24 cellular contexts compared by ENCODE assay signal in genomic region chr1:222077191-222077590, GRCh38.
"Had no signal": no experiment of that assay in that cellular context is flagged by ENCODE, and none has a peak within 500 bp of the region (broad histone marks: within the 10 kb centered on the region; RNA-seq: fewer than 3 reads in every experiment).

No MANE protein-coding gene starts in this region.

- DNase-seq: naive thymus-derived CD4-positive, alpha-beta T cell; natural killer cell; nephron progenitor cell; nucleus accumbens; pancreas; psoas muscle; right cardiac atrium; right lobe of liver; sigmoid colon; small intestine; stimulated activated CD4-positive, alpha-beta T cell treated with anti-CD3 and anti-CD28 coated beads, Interleukin-15, amount 100 ng/mL, for 24 hours; stimulated activated CD4-positive, alpha-beta T cell treated with anti-CD3 and anti-CD28 coated beads, Interleukin-2, amount 100 ng/mL, for 24 hours; stimulated activated CD4-positive, alpha-beta T cell treated with anti-CD3 and anti-CD28 coated beads, Interleukin-2, amount 100 ng/mL, for 48 hours; stimulated activated CD4-positive, alpha-beta T cell treated with anti-CD3 and anti-CD28 coated beads, Interleukin-4, amount 100 ng/mL, for 24 hours; stimulated activated naive B cell treated with anti-CD40 and anti-IgM and Interleukin-4, amounts not matched to agents 10 μg/mL and 1 μg/mL and 100 μg/mL, for 72 hours; stimulated activated naive CD4-positive, alpha-beta T cell treated with Interleukin-2 at 50 U/mL for 16 hours; stomach; thyroid gland; trophoblast cell; upper lobe of left lung had no signal

- H3K36me3 ChIP-seq: neutrophil, pancreas, right lobe of liver, sigmoid colon, stomach, thoracic aorta, thyroid gland, tibial nerve, upper lobe of left lung, vagina had no signal

- H3K27ac ChIP-seq: neutrophil, pancreas, psoas muscle, right lobe of liver, sigmoid colon, stomach, thoracic aorta, thyroid gland, tibial nerve, upper lobe of left lung, vagina had no signal

- H3K9me3 ChIP-seq: neutrophil, pancreas, psoas muscle, right lobe of liver, sigmoid colon, stomach, thoracic aorta, thyroid gland, tibial nerve, upper lobe of left lung, vagina had no signal

- H3K4me1 ChIP-seq: psoas muscle, tibial nerve, upper lobe of left lung had no signal

- H3K27me3 ChIP-seq: neutrophil, pancreas, right lobe of liver, sigmoid colon, stomach, thyroid gland, tibial nerve, upper lobe of left lung, vagina had no signal

- H3K4me3 ChIP-seq: pancreas, psoas muscle, right lobe of liver, sigmoid colon, stomach, thoracic aorta, thyroid gland, tibial nerve, upper lobe of left lung, vagina had no signal
